8 cellular contexts compared by ENCODE assay signal in genomic region chr5:86679529-86679928, GRCh38.
DNase-seq lines count a peak whose midpoint lies in the region; ATAC-seq, FAIRE-seq and TF ChIP-seq lines count a peak whose summit lies in the region.

No MANE protein-coding gene starts in this region.

- no peak overlapping the region for H3K4me3 Mint-ChIP-seq in mesothelial cell of epicardium

- H3K36me3 Mint-ChIP-seq in mesothelial cell of epicardium, result no peaks in the 10 kb centered on the region

- FAIRE-seq in RCC 7860 (lab: Jason Lieb, UNC) (peak; percentile 48), endometrium (lab: Jason Lieb, UNC) (peak; percentile 51)

- peak; percentile 81 for TF ChIP-seq CTCF in mesothelial cell of epicardium (IDR thresholded peaks at IDR 0.05; ENCODE audit: unreplicated experiment)

- H3K9me3 Mint-ChIP-seq in mesothelial cell of epicardium, result no peaks in the 10 kb centered on the region

- peaks cover 7% of the 10 kb centered on the region for H3K4me1 Mint-ChIP-seq in mesothelial cell of epicardium

- no peak overlapping the region for H3K4me3 ChIP-seq in Jurkat, Clone E6-1 (ENCODE audit: low read length)

- no peak overlapping the region for H3K27ac Mint-ChIP-seq in mesothelial cell of epicardium

- no peaks in the 10 kb centered on the region for H3K27me3 Mint-ChIP-seq in mesothelial cell of epicardium (ENCODE audit: low read depth)

- peak; percentile 84 for ATAC-seq in GM21515 (IDR thresholded peaks at IDR 0.05; ENCODE audit: unreplicated experiment)
- ATAC-seq in GM19023 (IDR thresholded peaks at IDR 0.05; ENCODE audit: unreplicated experiment), result no peak

- DNase-seq in DMS 273 treated with DMSO at 0.1 percent for 48 hours (lab: John Stamatoyannopoulos, UW) (peak; percentile 17), RCC 7860 (ENCODE audit: low spot score) (peak; percentile 36), mesothelial cell of epicardium (ENCODE audit: low spot score in 2 of 2, unreplicated experiment in 2 of 2) (no peak)
- peak; percentile 44 for DNase-seq in Jurkat, Clone E6-1 (ENCODE audit: low read depth, low spot score)
- DNase-seq in stimulated activated CD4-positive, alpha-beta T cell treated with anti-CD3 and anti-CD28 coated beads, Interleukin-4, amount 100 ng/mL, for 4 hours, result no peak

Comparison
In these comparisons a context has a peak if more than half of its experiments do, and no peak if none do; other contexts are left out.
1. DNase-seq: peak in DMS 273 treated with DMSO at 0.1 percent for 48 hours (single experiment), Jurkat, Clone E6-1 (single experiment) and RCC 7860 (single experiment); none in mesothelial cell of epicardium (0 of 2) and stimulated activated CD4-positive, alpha-beta T cell treated with anti-CD3 and anti-CD28 coated beads, Interleukin-4, amount 100 ng/mL, for 4 hours (0 of 2).